In the genomic region with DNA sequence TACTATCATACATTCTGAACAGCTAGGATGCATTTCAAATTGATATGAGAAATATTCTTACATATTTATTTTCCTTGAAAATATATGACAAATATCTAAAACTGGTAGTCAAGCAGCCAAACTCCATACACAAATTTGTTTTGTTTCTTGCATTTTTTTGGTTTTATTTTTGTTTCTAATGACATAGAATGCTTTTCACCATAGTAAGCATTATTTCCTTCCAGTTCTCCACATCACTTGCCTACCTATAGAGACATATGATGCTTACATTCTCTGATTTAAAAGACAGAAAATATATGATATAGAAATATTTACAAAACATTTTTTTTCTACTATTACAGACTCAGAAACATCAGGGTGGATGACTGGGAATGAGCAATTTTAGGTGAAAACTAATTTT, we compare ENCODE assay signal across 3 cellular contexts.
TF ChIP-seq lines count a peak whose summit lies in the region.

No MANE protein-coding gene starts in this region.

TF ChIP-seq in HepG2, 621 proteins besides CTCF, POLR2A, EP300 and RAD21:
- TF ChIP-seq PRDM4 (CRISPR knock-in tag; IDR thresholded peaks at IDR 0.05; ENCODE audit: borderline replicate concordance) = no peak
- TF ChIP-seq MAFF (IDR thresholded peaks at IDR 0.05; ENCODE audit: low read depth, low read length) = peak; percentile 59; the same call in 1 of the 2 replicates
- TF ChIP-seq MAFK (conservative IDR thresholded peaks at IDR 0.05 in 1 of 2, IDR thresholded peaks at IDR 0.05 in 1 of 2; ENCODE audit: low read length in 2 of 2) = peak; percentile 52 to 77; a peak in 3 of 4 replicates

TF ChIP-seq in A549, 52 proteins besides CTCF, POLR2A, EP300 and RAD21:
- TF ChIP-seq HEYL (CRISPR knock-in tag; IDR thresholded peaks at IDR 0.05) (no peak), MAFK (IDR thresholded peaks at IDR 0.05; ENCODE audit: partially characterized antibody) (peak; percentile 17)

TF ChIP-seq in IMR-90, 13 proteins besides CTCF, POLR2A, EP300 and RAD21:
- TF ChIP-seq RFX5 (IDR thresholded peaks at IDR 0.05; ENCODE audit: low read depth, low read length) = no peak
- TF ChIP-seq MAFK (IDR thresholded peaks at IDR 0.05; ENCODE audit: low read depth, low read length) = peak; percentile 73
